31 cellular contexts compared by ENCODE assay signal in the genomic region with DNA sequence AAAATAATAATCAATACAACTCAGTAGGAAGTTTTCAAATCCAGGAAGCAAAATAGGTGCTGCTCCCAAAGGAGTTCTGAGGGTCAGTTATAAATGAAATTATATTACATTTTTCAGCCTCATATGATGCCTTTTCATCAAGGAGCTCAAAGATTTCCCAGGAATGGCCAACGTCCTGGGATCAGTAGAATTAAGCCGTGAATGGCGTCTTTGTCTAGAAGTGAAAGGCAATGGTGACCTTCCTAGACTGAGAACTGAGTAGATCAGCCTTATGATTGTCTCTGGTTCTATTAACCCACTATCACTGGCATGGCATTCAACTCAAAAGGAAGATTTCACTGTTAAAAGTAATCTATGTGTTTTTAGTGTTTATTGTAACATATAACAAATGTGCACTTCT.
"Had no signal": no experiment of that assay in that cellular context is flagged by ENCODE, and none has a peak within 500 bp of the region (broad histone marks: within the 10 kb centered on the region; RNA-seq: fewer than 3 reads in every experiment).

No MANE protein-coding gene starts in this region.

- H3K36me3 Mint-ChIP-seq: activated CD4-positive, alpha-beta memory T cell treated with anti-CD3 and anti-CD28 coated beads for 36 hours had no signal

- H3K4me3 ChIP-seq: adrenal gland, ascending aorta, gastroesophageal sphincter, heart right ventricle had no signal

- H3K4me1 ChIP-seq: adrenal gland, ascending aorta, gastroesophageal sphincter had no signal

- H3K27ac ChIP-seq: adrenal gland, ascending aorta, brain microvascular endothelial cell, gastroesophageal sphincter, heart right ventricle had no signal

- H3K4me3 Mint-ChIP-seq: activated CD4-positive, alpha-beta memory T cell treated with anti-CD3 and anti-CD28 coated beads for 36 hours; activated CD4-positive, alpha-beta T cell treated with anti-CD3 and anti-CD28 coated beads for 36 hours; activated CD4-positive, alpha-beta T cell treated with anti-CD3 and anti-CD28 coated beads, Interleukin-2, amount 10 ng/mL, durations not matched to agents 24 days and 14 days; activated CD8-positive, alpha-beta memory T cell treated with anti-CD3 and anti-CD28 coated beads, Interleukin-2, amount 10 ng/mL, durations not matched to agents 7 days and 5 days; activated CD8-positive, alpha-beta T cell treated with anti-CD3 and anti-CD28 coated beads, Interleukin-2, amount 10 ng/mL, durations not matched to agents 7 days and 5 days; activated naive CD4-positive, alpha-beta T cell treated with anti-CD3 and anti-CD28 coated beads for 36 hours; activated naive CD4-positive, alpha-beta T cell treated with anti-CD3 and anti-CD28 coated beads, Interleukin-2, amount 50 U/mL, for 24 hours; activated naive CD8-positive, alpha-beta T cell treated with anti-CD3 and anti-CD28 coated beads for 36 hours; activated naive CD8-positive, alpha-beta T cell treated with anti-CD3 and anti-CD28 coated beads, Interleukin-2, amount 50 U/mL, for 24 hours; activated T-cell treated with anti-CD3 and anti-CD28 coated beads, Interleukin-2, amount 50 U/mL, for 72 hours; effector memory CD8-positive, alpha-beta T cell; T-cell; T-helper 1 cell treated with Interleukin-12 subunit alpha and Interleukin-12 subunit beta and Interleukin-4 antibody, amounts not matched to agents 30 μg/mL and 1 μg/mL, for 36 hours had no signal

- H3K9me3 Mint-ChIP-seq: activated CD4-positive, alpha-beta memory T cell treated with anti-CD3 and anti-CD28 coated beads for 36 hours; activated CD4-positive, alpha-beta T cell treated with anti-CD3 and anti-CD28 coated beads, Interleukin-2, amount 10 ng/mL, durations not matched to agents 24 days and 14 days; activated naive CD4-positive, alpha-beta T cell treated with anti-CD3 and anti-CD28 coated beads for 36 hours; activated naive CD4-positive, alpha-beta T cell treated with anti-CD3 and anti-CD28 coated beads, Interleukin-2, amount 50 U/mL, for 24 hours; activated naive CD8-positive, alpha-beta T cell treated with anti-CD3 and anti-CD28 coated beads for 36 hours; activated naive CD8-positive, alpha-beta T cell treated with anti-CD3 and anti-CD28 coated beads, Interleukin-2, amount 50 U/mL, for 24 hours; activated T-cell treated with anti-CD3 and anti-CD28 coated beads, Interleukin-2, amount 50 U/mL, for 72 hours; effector memory CD8-positive, alpha-beta T cell; T-cell; T-helper 1 cell treated with Interleukin-12 subunit alpha and Interleukin-12 subunit beta and Interleukin-4 antibody, amounts not matched to agents 30 μg/mL and 1 μg/mL, for 36 hours had no signal

- H3K36me3 ChIP-seq: adrenal gland, ascending aorta, brain microvascular endothelial cell, gastroesophageal sphincter, heart right ventricle had no signal

- H3K27ac Mint-ChIP-seq: activated CD4-positive, alpha-beta memory T cell treated with anti-CD3 and anti-CD28 coated beads for 36 hours; activated CD4-positive, alpha-beta T cell treated with anti-CD3 and anti-CD28 coated beads for 36 hours; activated CD4-positive, alpha-beta T cell treated with anti-CD3 and anti-CD28 coated beads, Interleukin-2, amount 10 ng/mL, durations not matched to agents 24 days and 14 days; activated CD8-positive, alpha-beta memory T cell treated with anti-CD3 and anti-CD28 coated beads, Interleukin-2, amount 10 ng/mL, durations not matched to agents 7 days and 5 days; activated CD8-positive, alpha-beta T cell treated with anti-CD3 and anti-CD28 coated beads, Interleukin-2, amount 10 ng/mL, durations not matched to agents 7 days and 5 days; activated naive CD4-positive, alpha-beta T cell treated with anti-CD3 and anti-CD28 coated beads for 36 hours; activated naive CD4-positive, alpha-beta T cell treated with anti-CD3 and anti-CD28 coated beads, Interleukin-2, amount 50 U/mL, for 24 hours; activated naive CD8-positive, alpha-beta T cell treated with anti-CD3 and anti-CD28 coated beads for 36 hours; activated naive CD8-positive, alpha-beta T cell treated with anti-CD3 and anti-CD28 coated beads, Interleukin-2, amount 50 U/mL, for 24 hours; activated T-cell treated with anti-CD3 and anti-CD28 coated beads, Interleukin-2, amount 50 U/mL, for 72 hours; effector memory CD8-positive, alpha-beta T cell; T-cell; T-helper 1 cell treated with Interleukin-12 subunit alpha and Interleukin-12 subunit beta and Interleukin-4 antibody, amounts not matched to agents 30 μg/mL and 1 μg/mL, for 36 hours had no signal

- H3K27me3 Mint-ChIP-seq: activated CD4-positive, alpha-beta memory T cell treated with anti-CD3 and anti-CD28 coated beads for 36 hours; activated CD4-positive, alpha-beta T cell treated with anti-CD3 and anti-CD28 coated beads for 36 hours; activated CD4-positive, alpha-beta T cell treated with anti-CD3 and anti-CD28 coated beads, Interleukin-2, amount 10 ng/mL, durations not matched to agents 24 days and 14 days; activated CD8-positive, alpha-beta memory T cell treated with anti-CD3 and anti-CD28 coated beads, Interleukin-2, amount 10 ng/mL, durations not matched to agents 7 days and 5 days; activated naive CD4-positive, alpha-beta T cell treated with anti-CD3 and anti-CD28 coated beads, Interleukin-2, amount 50 U/mL, for 24 hours; activated naive CD8-positive, alpha-beta T cell treated with anti-CD3 and anti-CD28 coated beads for 36 hours; activated naive CD8-positive, alpha-beta T cell treated with anti-CD3 and anti-CD28 coated beads, Interleukin-2, amount 50 U/mL, for 24 hours; effector memory CD8-positive, alpha-beta T cell; T-cell had no signal

- DNase-seq: activated CD4-positive, alpha-beta memory T cell treated with anti-CD3 and anti-CD28 coated beads for 36 hours; activated CD4-positive, alpha-beta T cell treated with anti-CD3 and anti-CD28 coated beads for 36 hours; activated CD4-positive, alpha-beta T cell treated with anti-CD3 and anti-CD28 coated beads, Interleukin-2, amount 10 ng/mL, durations not matched to agents 24 days and 14 days; activated CD4-positive, CD25-positive, alpha-beta regulatory T cell; activated CD4-positive, CD25-positive, alpha-beta regulatory T cell treated with anti-CD3 and anti-CD28 coated beads, Interleukin-2, amount 50 U/mL, for 72 hours; activated CD8-positive, alpha-beta memory T cell treated with anti-CD3 and anti-CD28 coated beads, Interleukin-2, amount 10 ng/mL, durations not matched to agents 7 days and 5 days; activated CD8-positive, alpha-beta memory T cell treated with anti-CD3 and anti-CD28 coated beads, Interleukin-2, amount 50 U/mL, for 4 hours; activated CD8-positive, alpha-beta T cell treated with anti-CD3 and anti-CD28 coated beads, Interleukin-2, amount 10 ng/mL, durations not matched to agents 7 days and 5 days; activated gamma-delta T cell; activated naive CD4-positive, alpha-beta T cell treated with anti-CD3 and anti-CD28 coated beads for 36 hours; activated naive CD8-positive, alpha-beta T cell treated with anti-CD3 and anti-CD28 coated beads for 36 hours; activated naive CD8-positive, alpha-beta T cell treated with anti-CD3 and anti-CD28 coated beads, Interleukin-2, amount 50 U/mL, for 24 hours; activated T-cell treated with anti-CD3 and anti-CD28 coated beads, Interleukin-2, amount 50 U/mL, for 1 hour; activated T-cell treated with anti-CD3 and anti-CD28 coated beads, Interleukin-2, amount 50 U/mL, for 72 hours; adrenal gland; amygdala; brain microvascular endothelial cell; caudate nucleus; cortex of kidney; dermis blood vessel endothelial cell; effector CD4-positive, alpha-beta T cell; effector memory CD8-positive, alpha-beta T cell; foreskin fibroblast; heart right ventricle; SW 1271; T-cell; T-helper 9 cell had no signal

- H3K9me3 ChIP-seq: adrenal gland, ascending aorta, gastroesophageal sphincter, heart right ventricle had no signal

- H3K27me3 ChIP-seq: adrenal gland, ascending aorta, brain microvascular endothelial cell, gastroesophageal sphincter, heart right ventricle had no signal
